ENCODE assay signal across 8 cellular contexts in the genomic region with DNA sequence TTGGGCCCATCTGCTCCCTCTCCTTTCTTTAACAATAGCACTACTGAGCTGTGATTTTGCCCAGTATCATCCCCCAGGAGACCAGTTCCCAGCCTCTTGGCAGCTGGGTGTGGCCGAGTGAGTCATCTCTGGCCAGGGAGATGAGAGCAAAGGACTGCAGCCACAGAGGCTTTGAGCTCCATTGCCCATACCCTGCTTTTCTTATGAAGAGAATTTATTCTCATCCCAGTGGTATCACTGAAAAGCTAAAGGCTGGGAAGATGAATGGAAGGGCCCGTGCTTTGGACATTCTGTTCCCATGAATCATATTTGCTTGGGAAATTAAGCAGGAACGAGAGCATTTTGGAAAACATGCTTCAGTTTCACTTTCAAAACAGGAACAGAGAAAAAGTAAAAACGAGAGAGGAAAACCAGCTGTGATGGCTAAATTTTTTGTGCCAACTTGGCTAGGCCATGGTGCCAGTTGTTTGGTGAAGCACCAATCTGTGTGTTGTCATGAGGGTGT. TPM values are rescaled to one million over a fixed set of nuclear protein-coding genes. Genes with fewer than 3 reads are reported as not detected.
A peak's percentile ranks its signal among the peaks of the same experiment; 100 is the strongest.
DNase-seq lines count a peak whose midpoint lies in the region; ATAC-seq and TF ChIP-seq lines count a peak whose summit lies in the region.

No MANE protein-coding gene starts in this region.

- H3K27ac ChIP-seq in SJSA1, result peak overlapping the region; percentile 89

- peak; percentile 96 for ATAC-seq in sciatic nerve
- ATAC-seq in HG03457 (IDR thresholded peaks at IDR 0.05; ENCODE audit: unreplicated experiment), result no peak
- no peak for ATAC-seq in stimulated activated effector memory CD8-positive, alpha-beta T cell treated with anti-CD3 and anti-CD28 coated beads, Interleukin-12 subunit alpha, Interleukin-12 subunit beta, amount 100 ng/mL, for 72 hours

- peak overlapping the region; percentile 89 for H3K4me3 Mint-ChIP-seq in HFFc6
- no peak overlapping the region for H3K4me3 Mint-ChIP-seq in stimulated activated effector memory CD8-positive, alpha-beta T cell treated with anti-CD3 and anti-CD28 coated beads, Interleukin-12 subunit alpha, Interleukin-12 subunit beta, amount 100 ng/mL, for 72 hours

- no peaks in the 10 kb centered on the region for H3K36me3 Mint-ChIP-seq in HFFc6 (ENCODE audit: low read depth)
- H3K36me3 Mint-ChIP-seq in stimulated activated effector memory CD8-positive, alpha-beta T cell treated with anti-CD3 and anti-CD28 coated beads, Interleukin-12 subunit alpha, Interleukin-12 subunit beta, amount 100 ng/mL, for 72 hours, result no peaks in the 10 kb centered on the region

- in situ Hi-C loops in Caki2 (cut with HindIII; ENCODE audit: low pct_unique_long_range_greater_than_20kb, low sequenced_read_pairs), result no loop called here

- no peaks in the 10 kb centered on the region for H3K9me3 ChIP-seq in SJSA1 (replicated peaks)

- H3K9me3 Mint-ChIP-seq in HFFc6, result no peaks in the 10 kb centered on the region
- no peaks in the 10 kb centered on the region for H3K9me3 Mint-ChIP-seq in stimulated activated effector memory CD8-positive, alpha-beta T cell treated with anti-CD3 and anti-CD28 coated beads, Interleukin-12 subunit alpha, Interleukin-12 subunit beta, amount 100 ng/mL, for 72 hours

- peak overlapping the region; percentile 31 for H3K4me3 ChIP-seq in SJSA1
- peak overlapping the region; percentile 44 for H3K4me3 ChIP-seq in fibroblast of villous mesenchyme (ENCODE audit: low read depth, low read length)

- H3K27ac Mint-ChIP-seq in HFFc6, result peak overlapping the region; percentile 98
- H3K27ac Mint-ChIP-seq in stimulated activated effector memory CD8-positive, alpha-beta T cell treated with anti-CD3 and anti-CD28 coated beads, Interleukin-12 subunit alpha, Interleukin-12 subunit beta, amount 100 ng/mL, for 72 hours, result no peak overlapping the region

- DNase-seq in Caki2 (ENCODE audit: low read depth) (peak; percentile 78), HFFc6 (peak; percentile 78), SJSA1 (ENCODE audit: low read depth in 1 of 2, low spot score in 2 of 2) (peak; percentile 91), fibroblast of villous mesenchyme (ENCODE audit: low read depth) (peak; percentile 98), sciatic nerve (ENCODE audit: low spot score) (no peak), T-helper 2 cell (no peak)
- DNase-seq in stimulated activated effector memory CD8-positive, alpha-beta T cell treated with anti-CD3 and anti-CD28 coated beads, Interleukin-12 subunit alpha, Interleukin-12 subunit beta, amount 100 ng/mL, for 72 hours (ENCODE audit: low spot score in 2 of 2), result no peak

- peaks cover 15% of the 10 kb centered on the region for H3K4me1 ChIP-seq in SJSA1 (replicated peaks)

- H3K27me3 Mint-ChIP-seq in HFFc6 (ENCODE audit: insufficient read depth), result peaks cover 18% of the 10 kb centered on the region; the same call in 1 of the 2 replicates

- intact Hi-C loops in sciatic nerve (cut with DNase I), result no loop called here

- TF ChIP-seq CTCF in HFFc6 (IDR thresholded peaks at IDR 0.05) (no peak), fibroblast of villous mesenchyme (IDR thresholded peaks at IDR 0.05; ENCODE audit: insufficient read depth, low read depth, low read length) (no peak)

- no peaks in the 10 kb centered on the region for H3K36me3 ChIP-seq in SJSA1

- H3K27me3 ChIP-seq in SJSA1 (replicated peaks), result no peaks in the 10 kb centered on the region

- peaks cover 42% of the 10 kb centered on the region for H3K4me1 Mint-ChIP-seq in HFFc6 (ENCODE audit: low read depth)
- peaks cover 6% of the 10 kb centered on the region for H3K4me1 Mint-ChIP-seq in stimulated activated effector memory CD8-positive, alpha-beta T cell treated with anti-CD3 and anti-CD28 coated beads, Interleukin-12 subunit alpha, Interleukin-12 subunit beta, amount 100 ng/mL, for 72 hours

RNA-seq across cellular contexts. Expression of a gene that starts 14.9 kb away (rescaled TPM):
- total RNA-seq in Caki2 (2014; rRNA removed; shearing (Covaris generic); ENCODE audit: low replicate concordance), result 368 and 404 TPM in 2 replicates
- total RNA-seq in HFFc6 (2021; fragmentation: NEBNext Ultra II Directional; extraction: Animal tissue kit (Norgen Biotek cat#: 25700)), result 100 to 1,000 TPM; 211 to 296 (median 234) TPM
- total RNA-seq in SJSA1 (2014; rRNA removed; shearing (Covaris generic)), result 196 and 222 TPM in 2 replicates
- 55.3 and 123 TPM in 2 replicates for total RNA-seq in fibroblast of villous mesenchyme
- 731 TPM for total RNA-seq in sciatic nerve

RNA-seq across cellular contexts. Expression of a gene that starts 17.2 kb away (rescaled TPM):
- total RNA-seq in Caki2 (2014; rRNA removed; shearing (Covaris generic); ENCODE audit: low replicate concordance), result not detected in 2 replicates
- total RNA-seq in HFFc6 (2021; fragmentation: NEBNext Ultra II Directional; extraction: Animal tissue kit (Norgen Biotek cat#: 25700)), result not detected
- total RNA-seq in SJSA1 (2014; rRNA removed; shearing (Covaris generic)), result not detected in 2 replicates
- total RNA-seq in fibroblast of villous mesenchyme (not detected in 2 replicates), sciatic nerve (not detected)

RNA-seq across cellular contexts. Expression of a gene that starts 54.6 kb away (rescaled TPM):
- total RNA-seq in Caki2 (2014; rRNA removed; shearing (Covaris generic); ENCODE audit: low replicate concordance), result not detected in 2 replicates
- not detected for total RNA-seq in HFFc6 (2021; fragmentation: NEBNext Ultra II Directional; extraction: Animal tissue kit (Norgen Biotek cat#: 25700))
- total RNA-seq in SJSA1 (2014; rRNA removed; shearing (Covaris generic)), result not detected in 2 replicates
- total RNA-seq in fibroblast of villous mesenchyme (not detected in 2 replicates), sciatic nerve (not detected)

Comparison
In these comparisons a context has a peak if more than half of its experiments do, and no peak if none do; other contexts are left out.
1. DNase-seq: peak in Caki2 (single experiment), HFFc6 (single experiment), SJSA1 (2 of 2) and fibroblast of villous mesenchyme (single experiment); none in sciatic nerve (single experiment), T-helper 2 cell (0 of 5) and stimulated activated effector memory CD8-positive, alpha-beta T cell treated with anti-CD3 and anti-CD28 coated beads, Interleukin-12 subunit alpha, Interleukin-12 subunit beta, amount 100 ng/mL, for 72 hours (0 of 2).